ENCODE assay signal across 8 cellular contexts in genomic region chr6:22906091-22906549, GRCh38.
A peak's percentile ranks its signal among the peaks of the same experiment; 100 is the strongest.
DNase-seq lines count a peak whose midpoint lies in the region; TF ChIP-seq lines count a peak whose summit lies in the region.

No MANE protein-coding gene starts in this region.

- H2AFZ ChIP-seq in OCI-LY3 (ENCODE audit: low read depth, low read length): no peak overlapping the region

- H3K9me3 ChIP-seq in OCI-LY3 (ENCODE audit: insufficient read depth, low read length): no peaks in the 10 kb centered on the region

- no peaks in the 10 kb centered on the region for H3K36me3 ChIP-seq in OCI-LY3 (replicated peaks; ENCODE audit: low read depth, low read length)

- no peak overlapping the region for H3K4me3 Mint-ChIP-seq in neural crest cell

- peaks cover 6% of the 10 kb centered on the region for H3K36me3 Mint-ChIP-seq in neural crest cell (ENCODE audit: low read depth)

- DNase-seq in DMS53 treated with DMSO at 0.1 percent for 48 hours (lab: John Stamatoyannopoulos, UW; ENCODE audit: unreplicated experiment) (peak; percentile 16), fibroblast of peridontal ligament (ENCODE audit: extremely low read depth) (peak; percentile 52), neural crest cell (ENCODE audit: low read depth, low spot score) (no peak), HK-2 (ENCODE audit: unreplicated experiment) (no peak), inferior parietal cortex (ENCODE audit: extremely low spot score) (no peak), NCI-H1930 (lab: John Stamatoyannopoulos, UW) (no peak), NCI-H2227 (lab: John Stamatoyannopoulos, UW; ENCODE audit: unreplicated experiment) (no peak)

- H3K4me2 ChIP-seq in OCI-LY3 (ENCODE audit: low read length): no peak overlapping the region

- H3K9ac ChIP-seq in OCI-LY3 (ENCODE audit: low read length): no peak overlapping the region

- peaks cover 12% of the 10 kb centered on the region for H3K9me3 Mint-ChIP-seq in neural crest cell

- H3K4me1 Mint-ChIP-seq in neural crest cell: peaks cover 40% of the 10 kb centered on the region

- H3K27me3 Mint-ChIP-seq in neural crest cell (ENCODE audit: low read depth): no peaks in the 10 kb centered on the region

- TF ChIP-seq CTCF in OCI-LY3 (IDR thresholded peaks at IDR 0.05; ENCODE audit: low read depth, low read length) (peak; percentile 14), neural crest cell (conservative IDR thresholded peaks at IDR 0.05) (peak; percentile 41)

- H3K79me2 ChIP-seq in OCI-LY3 (ENCODE audit: low read length): no peaks in the 10 kb centered on the region

- H3K27me3 ChIP-seq in OCI-LY3 (ENCODE audit: low read depth, low read length): no peaks in the 10 kb centered on the region

- H3K4me3 ChIP-seq in OCI-LY3 (ENCODE audit: low read length): no peak overlapping the region

- no peaks in the 10 kb centered on the region for H4K20me1 ChIP-seq in OCI-LY3 (ENCODE audit: insufficient read depth, low read length)

- no peaks in the 10 kb centered on the region for H3K4me1 ChIP-seq in OCI-LY3 (ENCODE audit: low read length)

- no peak overlapping the region for H3K27ac ChIP-seq in OCI-LY3 (ENCODE audit: low read length)

- peak overlapping the region; percentile 60 for H3K27ac Mint-ChIP-seq in neural crest cell (ENCODE audit: unreplicated experiment)

Comparison
In these comparisons a context has a peak if more than half of its experiments do, and no peak if none do; other contexts are left out.
1. DNase-seq: peak in DMS53 treated with DMSO at 0.1 percent for 48 hours (single experiment) and fibroblast of peridontal ligament (single experiment); none in neural crest cell (single experiment), HK-2 (single experiment), inferior parietal cortex (single experiment), NCI-H1930 (0 of 2) and NCI-H2227 (single experiment).